Comparison of ENCODE assay signal across 21 cellular contexts in the genomic region with DNA sequence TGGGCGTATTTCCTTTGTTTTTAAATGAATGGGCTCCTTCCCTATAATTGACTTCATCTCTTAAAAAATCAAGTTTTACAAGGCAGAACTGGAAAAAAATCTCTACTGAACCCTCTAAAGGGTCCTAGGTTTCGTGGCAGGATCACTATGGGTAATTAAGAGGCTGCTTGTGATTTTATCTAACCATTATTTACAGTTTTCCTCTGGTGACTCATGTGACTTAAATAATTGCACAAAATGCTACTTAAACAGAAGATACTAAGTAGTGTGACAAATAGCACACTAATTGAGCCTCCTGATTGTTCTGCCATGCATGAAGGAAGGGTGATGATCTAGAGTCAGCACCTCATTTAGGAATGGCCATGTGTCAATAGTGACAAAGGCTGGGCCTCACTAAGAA. TPM values are rescaled to one million over a fixed set of nuclear protein-coding genes. Genes with fewer than 3 reads are reported as not detected.
A peak's percentile ranks its signal among the peaks of the same experiment; 100 is the strongest.
DNase-seq lines count a peak whose midpoint lies in the region; ATAC-seq, FAIRE-seq and TF ChIP-seq lines count a peak whose summit lies in the region.
"Had no signal": no experiment of that assay in that cellular context is flagged by ENCODE, and none has a peak within 500 bp of the region (broad histone marks: within the 10 kb centered on the region; RNA-seq: fewer than 3 reads in every experiment).

No MANE protein-coding gene starts in this region.

- H3K4me3 Mint-ChIP-seq in brain, result no peak overlapping the region
- H3K4me3 Mint-ChIP-seq: GM23338 had no signal

- peak; percentile 91 for FAIRE-seq in A549 (lab: Jason Lieb, UNC)

- CTCF ChIA-PET in A549 (lab: Yijun Ruan, JAX), result interaction anchor here (2.7 kb wide), 1 partner anchor 20 kb away, joined by 6 read pairs; no protein-coding TSS in a partner anchor

- POLR2A ChIA-PET in A549 (lab: Yijun Ruan, JAX), result no interaction called here

- H3K4me1 ChIP-seq in A549, result no peaks in the 10 kb centered on the region
- H3K4me1 ChIP-seq: Caco-2, Peyer's patch had no signal

- TF ChIP-seq CTCF in A549 (IDR thresholded peaks at IDR 0.05) (no peak), brain (conservative IDR thresholded peaks at IDR 0.05) (no peak)

- H3K27me3 Mint-ChIP-seq in brain, result peaks cover 2% of the 10 kb centered on the region

- peaks cover 79% of the 10 kb centered on the region for H3K36me3 Mint-ChIP-seq in brain

- H3K27ac Mint-ChIP-seq in brain, result peak overlapping the region in 3 of 5 experiments; percentile 68 to 87 (median 76)
- H3K27ac Mint-ChIP-seq: GM23338 had no signal

- WGBS in A549 (ENCODE audit: missing lambda C conversion rate), result 96% methylated on average over 2 of the region's 2 CpGs

- TF ChIP-seq EP300 in A549 (IDR thresholded peaks at IDR 0.05), result no peak

- TF ChIP-seq RAD21 in A549 (conservative IDR thresholded peaks at IDR 0.05 in 1 of 2, IDR thresholded peaks at IDR 0.05 in 1 of 2), result no peak

- no peak overlapping the region for H3K4me2 ChIP-seq in A549
- H3K4me2 ChIP-seq: GM23338 had no signal

- H3K9me3 Mint-ChIP-seq in brain, result no peaks in the 10 kb centered on the region

- ATAC-seq in A549 (no peak), HG03135 (IDR thresholded peaks at IDR 0.05; ENCODE audit: unreplicated experiment) (no peak)
- ATAC-seq: GM12878, GM23338, HCT116 had no signal

- H3K4me1 Mint-ChIP-seq in brain, result peaks cover 61% of the 10 kb centered on the region

- DNase-seq in A549 (ENCODE audit: low read depth in 1 of 2, low spot score in 1 of 2), result no peak
- DNase-seq in DMS79 (lab: John Stamatoyannopoulos, UW), result peak; percentile 23
- peak; percentile 70 for DNase-seq in NCI-H1417 treated with DMSO at 0.1 percent for 48 hours (lab: John Stamatoyannopoulos, UW)
- no peak for DNase-seq in NCI-H1436 (lab: John Stamatoyannopoulos, UW)
- DNase-seq in H4 (ENCODE audit: low spot score), result no peak
- DNase-seq: AML-193; Caco-2; EL; NCI-H1092 treated with DMSO at 0.1 percent for 48 hours; NCI-H2029 treated with DMSO at 0.1 percent for 48 hours; NCI-H510A; NK-92 treated with Interleukin-12 subunit alpha and Interleukin-12 subunit beta, amount 100 ng/mL, for 24 hours; Peyer's patch; SW 1271; T-helper 2 cell had no signal

- TF ChIP-seq POLR2A in A549 (IDR thresholded peaks at IDR 0.05; ENCODE audit: low read length), result no peak

- H3K27ac ChIP-seq in A549, result no peak overlapping the region
- H3K27ac ChIP-seq: C4-2B, Peyer's patch had no signal

- no peaks in the 10 kb centered on the region for H3K9me3 ChIP-seq in A549
- H3K9me3 ChIP-seq: Caco-2, Peyer's patch had no signal

- H3K4me3 ChIP-seq in A549, result no peak overlapping the region
- H3K4me3 ChIP-seq: GM12878, GM23338, Peyer's patch had no signal

TF ChIP-seq in A549, 52 proteins besides CTCF, POLR2A, EP300 and RAD21:
- TF ChIP-seq, protein P1, sequence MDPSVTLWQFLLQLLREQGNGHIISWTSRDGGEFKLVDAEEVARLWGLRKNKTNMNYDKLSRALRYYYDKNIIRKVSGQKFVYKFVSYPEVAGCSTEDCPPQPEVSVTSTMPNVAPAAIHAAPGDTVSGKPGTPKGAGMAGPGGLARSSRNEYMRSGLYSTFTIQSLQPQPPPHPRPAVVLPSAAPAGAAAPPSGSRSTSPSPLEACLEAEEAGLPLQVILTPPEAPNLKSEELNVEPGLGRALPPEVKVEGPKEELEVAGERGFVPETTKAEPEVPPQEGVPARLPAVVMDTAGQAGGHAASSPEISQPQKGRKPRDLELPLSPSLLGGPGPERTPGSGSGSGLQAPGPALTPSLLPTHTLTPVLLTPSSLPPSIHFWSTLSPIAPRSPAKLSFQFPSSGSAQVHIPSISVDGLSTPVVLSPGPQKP (IDR thresholded peaks at IDR 0.05; ENCODE audit: low read depth, low read length), result no peak
- no peak for TF ChIP-seq PHF8 (IDR thresholded peaks at IDR 0.05; ENCODE audit: borderline replicate concordance, low read depth)
- no peak for TF ChIP-seq NFE2L2 (conservative IDR thresholded peaks at IDR 0.05; ENCODE audit: low read length)
- TF ChIP-seq MAFK (IDR thresholded peaks at IDR 0.05; ENCODE audit: partially characterized antibody), result no peak
- TF ChIP-seq EHMT2 (IDR thresholded peaks at IDR 0.05; ENCODE audit: low read depth), result no peak
- no peak for TF ChIP-seq MAZ (IDR thresholded peaks at IDR 0.05; ENCODE audit: borderline replicate concordance, low read depth, low read length)
- no peak for TF ChIP-seq POLR2AphosphoS2 (conservative IDR thresholded peaks at IDR 0.05; ENCODE audit: low read length)
- no peak for TF ChIP-seq ZC3H11A (IDR thresholded peaks at IDR 0.05)
- TF ChIP-seq FOSB (CRISPR knock-in tag; IDR thresholded peaks at IDR 0.05), result no peak
- no peak for TF ChIP-seq SMC3 (IDR thresholded peaks at IDR 0.05)
- no peak for TF ChIP-seq ZFP36 (IDR thresholded peaks at IDR 0.05; ENCODE audit: borderline replicate concordance, partially characterized antibody)

RNA-seq across cellular contexts. Expression of a gene that starts 35.5 kb away (rescaled TPM):
- polyA plus RNA-seq in A549 (2011; rRNA removed), result 18.2 and 24.9 TPM in 2 replicates
- polyA plus RNA-seq in A549 (2012; cell fraction: cytosol; rRNA removed), result 4.6 and 4.9 TPM in 2 replicates
- polyA plus RNA-seq in A549 (2012; cell fraction: nucleus; rRNA removed), result 15.5 and 18.3 TPM in 2 replicates
- polyA plus RNA-seq in A549 (2017; fragmentation: RNase III; extraction: RNeasy Plus Mini Kit Qiagen cat#74134 plus additional on column Dnase treatment), result 13.0 to 14.8 TPM (median 14.4 TPM) in 3 replicates
- 9.5 and 13.5 TPM in 2 replicates for polyA minus RNA-seq in A549 (2011; rRNA and poly(A)+ RNA removed)
- polyA plus RNA-seq in brain (ENCODE audit: insufficient read depth, low read depth, low replicate concordance), result 6.7 TPM
- 10.2 and 14.7 TPM in 2 replicates for total RNA-seq in H4 (2014; rRNA removed; shearing (Covaris generic))

RNA-seq across cellular contexts. Expression of a gene that starts 35.6 kb away (rescaled TPM):
- 11.6 and 12.2 TPM in 2 replicates for polyA plus RNA-seq in A549 (2011; rRNA removed)
- 4.6 and 5.7 TPM in 2 replicates for polyA plus RNA-seq in A549 (2012; cell fraction: cytosol; rRNA removed)
- 4.7 and 10.6 TPM in 2 replicates for polyA plus RNA-seq in A549 (2012; cell fraction: nucleus; rRNA removed)
- 10.8 to 11.9 TPM (median 11.6 TPM) in 3 replicates for polyA plus RNA-seq in A549 (2017; fragmentation: RNase III; extraction: RNeasy Plus Mini Kit Qiagen cat#74134 plus additional on column Dnase treatment)
- polyA minus RNA-seq in A549 (2011; rRNA and poly(A)+ RNA removed), result 8.5 and 8.8 TPM in 2 replicates
- 6.6 TPM for polyA plus RNA-seq in brain (ENCODE audit: insufficient read depth, low read depth, low replicate concordance)
- 9.7 and 13.0 TPM in 2 replicates for total RNA-seq in H4 (2014; rRNA removed; shearing (Covaris generic))

RNA-seq across cellular contexts. Expression of a gene that starts 46.9 kb away (rescaled TPM):
- 0.10 TPM in 1 of 2 replicates, not detected in the other for polyA plus RNA-seq in A549 (2011; rRNA removed)
- 0.01 TPM in 2 replicates for polyA plus RNA-seq in A549 (2012; cell fraction: cytosol; rRNA removed)
- not detected in 2 replicates for polyA plus RNA-seq in A549 (2012; cell fraction: nucleus; rRNA removed)
- 0.03 to 0.05 TPM in 2 of 3 replicates, not detected in the other for polyA plus RNA-seq in A549 (2017; fragmentation: RNase III; extraction: RNeasy Plus Mini Kit Qiagen cat#74134 plus additional on column Dnase treatment)
- not detected in 2 replicates for polyA minus RNA-seq in A549 (2011; rRNA and poly(A)+ RNA removed)
- 228 TPM for polyA plus RNA-seq in brain (ENCODE audit: insufficient read depth, low read depth, low replicate concordance)
- total RNA-seq in H4 (2014; rRNA removed; shearing (Covaris generic)), result 0.04 and 0.18 TPM in 2 replicates

Comparison
In these comparisons a context has a peak if more than half of its experiments do, and no peak if none do; other contexts are left out.
1. DNase-seq: peak in DMS79 (single experiment) and NCI-H1417 treated with DMSO at 0.1 percent for 48 hours (single experiment); none in A549 (0 of 2), NCI-H1436 (single experiment) and H4 (single experiment).
2. RNA of a gene that starts 46.9 kb away (polyA plus RNA-seq): 228 TPM in brain (single experiment); 0.01 to 0.10 TPM in A549; every median in the first group is over 100 times any median in the second.